ENCODE assay signal across 13 cellular contexts in the genomic region with DNA sequence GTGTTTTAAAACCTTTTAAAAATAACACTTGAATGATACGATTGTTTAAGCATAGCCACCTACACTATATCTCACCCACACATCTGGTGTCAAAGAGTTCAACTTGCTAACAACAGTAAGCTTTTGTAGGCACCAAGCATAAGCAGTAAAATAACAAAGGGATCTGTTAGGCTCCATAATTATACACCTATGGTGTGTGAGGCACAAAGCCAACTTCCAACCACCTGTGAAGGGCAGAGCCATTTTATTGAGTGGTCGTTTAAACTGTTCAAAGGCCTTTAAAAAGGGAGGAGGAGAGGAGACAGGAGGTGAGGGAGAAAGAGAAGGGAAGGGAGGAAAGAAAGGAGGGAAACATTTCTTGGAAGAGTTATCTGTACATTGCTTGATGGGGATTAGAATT. TPM values are rescaled to one million over a fixed set of nuclear protein-coding genes. Genes with fewer than 3 reads are reported as not detected.
DNase-seq lines count a peak whose midpoint lies in the region; ATAC-seq, FAIRE-seq and TF ChIP-seq lines count a peak whose summit lies in the region.
"Had no signal": no experiment of that assay in that cellular context is flagged by ENCODE, and none has a peak within 500 bp of the region (broad histone marks: within the 10 kb centered on the region; RNA-seq: fewer than 3 reads in every experiment).

No MANE protein-coding gene starts in this region.

- no peak for TF ChIP-seq CTCF in CD8-positive, alpha-beta T cell (IDR thresholded peaks at IDR 0.05)
- no peak for TF ChIP-seq CTCF in Peyer's patch (IDR thresholded peaks at IDR 0.05)

- no peaks in the 10 kb centered on the region for H3K4me1 ChIP-seq in CD8-positive, alpha-beta T cell (ENCODE audit: insufficient read depth, low read length)
- H3K4me1 ChIP-seq in mucosa of rectum (ENCODE audit: control insufficient read depth in 2 of 2, insufficient read depth in 2 of 2, low read length in 2 of 2) (peaks cover 11 to 46% of the 10 kb centered on the region in 2 donors), Peyer's patch (no peaks in the 10 kb centered on the region)

- H3K36me3 Mint-ChIP-seq in CD8-positive, alpha-beta T cell = peaks cover 67% of the 10 kb centered on the region

- H3K4me3 Mint-ChIP-seq in CD8-positive, alpha-beta T cell = no peak overlapping the region
- H3K4me3 Mint-ChIP-seq: activated naive CD8-positive, alpha-beta T cell treated with anti-CD3 and anti-CD28 coated beads, Interleukin-2, amount 10 ng/mL, durations not matched to agents 7 days and 5 days; T-helper 2 cell treated with Interferon-gamma antibody and Interleukin-4, amounts not matched to agents 5 μg/mL and 100 μg/mL, for 36 hours had no signal

- POLR2A ChIA-PET in CD8-positive, alpha-beta T cell (lab: Charles Lee) = no interaction called here

- intact Hi-C loops in CD8-positive, alpha-beta T cell (cut with DNase I, micrococcal nuclease) = loop anchor here in 1 of 2 experiments (5.0 kb wide), 1 partner anchor 124 kb away; no protein-coding TSS in a partner anchor

- CTCF ChIA-PET in CD8-positive, alpha-beta T cell (lab: Charles Lee) = no interaction called here

- peaks cover 28% of the 10 kb centered on the region for H3K36me3 ChIP-seq in CD8-positive, alpha-beta T cell (ENCODE audit: insufficient read depth, low read length)
- H3K36me3 ChIP-seq in mucosa of rectum (ENCODE audit: control insufficient read depth in 2 of 2, insufficient read depth in 2 of 2, low read length in 2 of 2) (peaks cover 11% of the 10 kb centered on the region in 2 donors), Peyer's patch (peaks cover 0 to 24% (median 0%) of the 10 kb centered on the region in 3 donors)

- FAIRE-seq in GM19239 (lab: Jason Lieb, UNC) = no peak

- H3K9me3 ChIP-seq in CD8-positive, alpha-beta T cell (ENCODE audit: low read length) = no peaks in the 10 kb centered on the region
- H3K9me3 ChIP-seq in mucosa of rectum (ENCODE audit: control insufficient read depth in 2 of 2, low read length in 2 of 2) (no peaks in the 10 kb centered on the region), Peyer's patch (no peaks in the 10 kb centered on the region)
- H3K9me3 ChIP-seq: stomach had no signal

- TF ChIP-seq POLR2A in Peyer's patch (IDR thresholded peaks at IDR 0.05) = no peak

- H3K27ac Mint-ChIP-seq in CD8-positive, alpha-beta T cell = peak overlapping the region; percentile 81
- H3K27ac Mint-ChIP-seq: activated naive CD8-positive, alpha-beta T cell treated with anti-CD3 and anti-CD28 coated beads, Interleukin-2, amount 10 ng/mL, durations not matched to agents 7 days and 5 days; T-helper 2 cell treated with Interferon-gamma antibody and Interleukin-4, amounts not matched to agents 5 μg/mL and 100 μg/mL, for 36 hours had no signal

- H3K27me3 ChIP-seq in CD8-positive, alpha-beta T cell (ENCODE audit: insufficient read depth, low read length) = no peaks in the 10 kb centered on the region
- H3K27me3 ChIP-seq in mucosa of rectum (ENCODE audit: control insufficient read depth in 2 of 2, insufficient read depth in 2 of 2, low read length in 2 of 2) (no peaks in the 10 kb centered on the region), Peyer's patch (no peaks in the 10 kb centered on the region)
- H3K27me3 ChIP-seq: stomach had no signal

- ATAC-seq in CD8-positive, alpha-beta T cell = no peak
- ATAC-seq in HG02588 (IDR thresholded peaks at IDR 0.05; ENCODE audit: unreplicated experiment) = no peak
- ATAC-seq: sciatic nerve had no signal

- H3K9ac ChIP-seq in mucosa of rectum (ENCODE audit: low read depth in 1 of 2, low read length in 2 of 2) = no peak overlapping the region

- H3K4me1 Mint-ChIP-seq in CD8-positive, alpha-beta T cell (ENCODE audit: low read depth) = peaks cover 11% of the 10 kb centered on the region

- in situ Hi-C loops in SK-MEL-5 (cut with HindIII; ENCODE audit: low pct_unique_long_range_greater_than_20kb, low sequenced_read_pairs) = no loop called here

- no peaks in the 10 kb centered on the region for H3K9me3 Mint-ChIP-seq in CD8-positive, alpha-beta T cell
- H3K9me3 Mint-ChIP-seq: activated naive CD8-positive, alpha-beta T cell treated with anti-CD3 and anti-CD28 coated beads, Interleukin-2, amount 10 ng/mL, durations not matched to agents 7 days and 5 days; T-helper 2 cell treated with Interferon-gamma antibody and Interleukin-4, amounts not matched to agents 5 μg/mL and 100 μg/mL, for 36 hours had no signal

- H3K27me3 Mint-ChIP-seq in CD8-positive, alpha-beta T cell (ENCODE audit: low read depth) = no peaks in the 10 kb centered on the region
- H3K27me3 Mint-ChIP-seq: activated naive CD8-positive, alpha-beta T cell treated with anti-CD3 and anti-CD28 coated beads, Interleukin-2, amount 10 ng/mL, durations not matched to agents 7 days and 5 days had no signal

- peak overlapping the region; percentile 3 for H3K27ac ChIP-seq in CD8-positive, alpha-beta T cell (ENCODE audit: low read depth, low read length)
- H3K27ac ChIP-seq in mucosa of rectum (ENCODE audit: low read depth in 2 of 2, low read length in 2 of 2) (peak overlapping the region; percentile 21 to 49), Peyer's patch (no peak overlapping the region)
- H3K27ac ChIP-seq: stomach had no signal

- no peak overlapping the region for H3K4me3 ChIP-seq in CD8-positive, alpha-beta T cell (ENCODE audit: low read depth, low read length)
- H3K4me3 ChIP-seq in mucosa of rectum (ENCODE audit: low read length in 2 of 2) (no peak overlapping the region), Peyer's patch (no peak overlapping the region)
- H3K4me3 ChIP-seq: stomach had no signal

- no peak for DNase-seq in CD8-positive, alpha-beta T cell
- DNase-seq in NCI-H1105 (lab: John Stamatoyannopoulos, UW) (peak; percentile 84), SK-MEL-5 (ENCODE audit: low read depth, low spot score) (peak; percentile 37), SKM-1 (lab: John Stamatoyannopoulos, UW; ENCODE audit: unreplicated experiment) (no peak), Peyer's patch (no peak), GM19239 (ENCODE audit: insufficient read length, low spot score) (no peak)
- DNase-seq: activated naive CD8-positive, alpha-beta T cell treated with anti-CD3 and anti-CD28 coated beads, Interleukin-2, amount 10 ng/mL, durations not matched to agents 7 days and 5 days; cortex of kidney; stomach had no signal

RNA-seq across cellular contexts. Expression of a gene that starts 27.9 kb away (rescaled TPM):
- total RNA-seq in CD8-positive, alpha-beta T cell = 1 to 10 TPM; 7.2 to 7.8 TPM
- 9.0 and 11.8 TPM in 2 replicates for total RNA-seq in SK-MEL-5 (2014; rRNA removed; shearing (Covaris generic))
- 5.2 and 9.2 TPM in 2 replicates for polyA plus RNA-seq in SK-MEL-5 (2015; cell fraction: cytosol; rRNA removed)
- 2.4 and 5.2 TPM in 2 replicates for polyA plus RNA-seq in SK-MEL-5 (2015; cell fraction: nucleus; rRNA removed)
- 10 to 100 TPM in 1 of 4 donors, 1 to 10 TPM in 2, under 1 TPM in 1; 0.85 to 11.6 (median 1.8) TPM for total RNA-seq in Peyer's patch

Comparison
In these comparisons a context has a peak if more than half of its experiments do, and no peak if none do; other contexts are left out.
1. DNase-seq: peak in NCI-H1105 (single experiment) and SK-MEL-5 (single experiment); none in CD8-positive, alpha-beta T cell (0 of 7), SKM-1 (single experiment), Peyer's patch (0 of 3) and GM19239 (single experiment).
2. H3K27ac ChIP-seq: peak in CD8-positive, alpha-beta T cell (single experiment) and mucosa of rectum (2 of 2); none in Peyer's patch (0 of 4).